ENCODE assay signal across 8 cellular contexts in the genomic region with DNA sequence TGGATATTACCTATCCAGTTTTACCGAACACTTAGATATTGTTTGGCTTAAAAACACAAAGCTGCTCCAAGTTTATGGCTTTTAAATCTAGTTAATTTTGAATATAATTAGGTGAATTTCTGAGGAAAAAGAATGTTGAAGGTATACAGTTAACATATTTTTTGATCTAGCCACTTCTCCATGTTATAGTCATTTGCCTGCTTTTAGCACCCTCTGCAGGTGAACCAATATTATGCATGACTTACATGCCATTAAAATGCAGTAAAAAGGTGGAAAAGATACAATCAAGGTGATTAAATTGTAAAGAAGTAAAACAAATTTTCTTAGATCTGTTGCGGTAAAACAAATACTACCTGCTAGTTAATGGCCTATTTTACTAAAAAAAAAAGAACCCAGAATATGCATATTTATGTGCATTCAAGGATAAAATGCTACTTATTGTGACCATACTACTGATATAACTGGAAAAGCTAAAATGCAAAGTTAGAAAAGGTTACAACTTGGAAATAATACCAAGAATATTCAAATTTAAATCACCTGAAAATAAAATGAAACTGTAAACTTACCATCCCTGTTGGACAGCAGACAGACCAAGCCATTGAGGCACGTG.
DNase-seq lines count a peak whose midpoint lies in the region; TF ChIP-seq lines count a peak whose summit lies in the region.

No MANE protein-coding gene starts in this region.

- H3K27ac ChIP-seq in 22Rv1: no peak overlapping the region

- peak; percentile 80 for TF ChIP-seq CTCF in 22Rv1 (IDR thresholded peaks at IDR 0.05)

- in situ Hi-C loops in G401 (cut with HindIII; ENCODE audit: low sequenced_read_pairs): no loop called here

- DNase-seq in G401 (ENCODE audit: low spot score) (peak; percentile 34), NCI-H146 treated with DMSO at 0.1 percent for 48 hours (lab: John Stamatoyannopoulos, UW; ENCODE audit: unreplicated experiment) (peak; percentile 21), astrocyte of the hippocampus (ENCODE audit: low read depth, low spot score) (peak; percentile 39), medulla oblongata (ENCODE audit: extremely low spot score) (peak; percentile 57), HK-2 (ENCODE audit: unreplicated experiment) (no peak), cerebellar nuclear complex (lab: John Stamatoyannopoulos, UW) (no peak)
- DNase-seq in activated CD8-positive, alpha-beta memory T cell treated with anti-CD3 and anti-CD28 coated beads, Interleukin-2, amount 50 U/mL, for 48 hours: no peak

Comparison
In these comparisons a context has a peak if more than half of its experiments do, and no peak if none do; other contexts are left out.
1. DNase-seq: peak in G401 (single experiment), NCI-H146 treated with DMSO at 0.1 percent for 48 hours (single experiment), astrocyte of the hippocampus (single experiment) and medulla oblongata (single experiment); none in HK-2 (single experiment), activated CD8-positive, alpha-beta memory T cell treated with anti-CD3 and anti-CD28 coated beads, Interleukin-2, amount 50 U/mL, for 48 hours (single experiment) and cerebellar nuclear complex (0 of 2).